Comparison of ENCODE assay signal across 28 cellular contexts in the genomic region with DNA sequence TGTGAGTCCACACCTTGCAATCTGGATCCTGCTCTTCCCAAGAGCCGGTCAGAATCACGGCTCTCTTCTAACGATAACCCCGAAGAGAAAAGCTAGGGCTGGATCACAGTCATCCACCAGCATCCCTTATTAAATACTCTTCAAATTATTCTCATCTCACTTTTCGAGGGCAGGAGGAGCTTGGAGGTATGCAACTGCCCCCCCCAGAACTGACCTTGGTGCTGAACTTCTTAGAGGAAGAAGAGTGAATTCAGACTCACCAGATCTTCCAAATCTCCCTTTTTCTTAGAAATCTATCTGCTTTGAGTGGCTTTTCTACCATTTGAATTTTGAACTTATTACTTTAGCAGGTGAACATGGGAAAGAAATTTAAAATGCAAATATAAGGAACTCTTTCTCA.
DNase-seq lines count a peak whose midpoint lies in the region; ATAC-seq, FAIRE-seq and TF ChIP-seq lines count a peak whose summit lies in the region.
"Had no signal": no experiment of that assay in that cellular context is flagged by ENCODE, and none has a peak within 500 bp of the region (broad histone marks: within the 10 kb centered on the region; RNA-seq: fewer than 3 reads in every experiment).

No MANE protein-coding gene starts in this region.

- no peak overlapping the region for H3K27ac Mint-ChIP-seq in activated naive CD4-positive, alpha-beta T cell treated with anti-CD3 and anti-CD28 coated beads for 36 hours
- H3K27ac Mint-ChIP-seq in nephron progenitor cell, result no peak overlapping the region
- H3K27ac Mint-ChIP-seq: activated CD4-positive, alpha-beta memory T cell treated with anti-CD3 and anti-CD28 coated beads for 36 hours; activated naive CD4-positive, alpha-beta T cell treated with anti-CD3 and anti-CD28 coated beads, Interleukin-2, amount 50 U/mL, for 24 hours; naive thymus-derived CD4-positive, alpha-beta T cell; stimulated activated effector memory CD8-positive, alpha-beta T cell treated with anti-CD3 and anti-CD28 coated beads, Interleukin-12 subunit alpha, Interleukin-12 subunit beta, amount 100 ng/mL, for 72 hours had no signal

- H3K27me3 ChIP-seq in GM12878 (replicated peaks in 1 of 2; ENCODE audit: control insufficient read depth in 2 of 2, insufficient read depth in 2 of 2, low read length in 1 of 2) (no peaks in the 10 kb centered on the region; a peak in 1 of 4 replicates), uterus (no peaks in the 10 kb centered on the region)

- H3K9me3 Mint-ChIP-seq in activated naive CD4-positive, alpha-beta T cell treated with anti-CD3 and anti-CD28 coated beads for 36 hours, result no peaks in the 10 kb centered on the region
- H3K9me3 Mint-ChIP-seq in nephron progenitor cell, result no peaks in the 10 kb centered on the region
- H3K9me3 Mint-ChIP-seq: activated CD4-positive, alpha-beta memory T cell treated with anti-CD3 and anti-CD28 coated beads for 36 hours; activated naive CD4-positive, alpha-beta T cell treated with anti-CD3 and anti-CD28 coated beads, Interleukin-2, amount 50 U/mL, for 24 hours; activated T-cell treated with anti-CD3 and anti-CD28 coated beads, Interleukin-2, amount 50 U/mL, for 4 hours; naive thymus-derived CD4-positive, alpha-beta T cell had no signal

- H3K4me1 Mint-ChIP-seq in activated naive CD4-positive, alpha-beta T cell treated with anti-CD3 and anti-CD28 coated beads for 36 hours (ENCODE audit: low read depth), result no peaks in the 10 kb centered on the region
- H3K4me1 Mint-ChIP-seq in nephron progenitor cell, result no peaks in the 10 kb centered on the region
- H3K4me1 Mint-ChIP-seq: activated naive CD4-positive, alpha-beta T cell treated with anti-CD3 and anti-CD28 coated beads, Interleukin-2, amount 50 U/mL, for 24 hours; naive thymus-derived CD4-positive, alpha-beta T cell; stimulated activated effector memory CD8-positive, alpha-beta T cell treated with anti-CD3 and anti-CD28 coated beads, Interleukin-12 subunit alpha, Interleukin-12 subunit beta, amount 100 ng/mL, for 72 hours had no signal

- no peak overlapping the region for H2AFZ ChIP-seq in GM12878 (ENCODE audit: control insufficient read depth, low read depth, low read length)
- H2AFZ ChIP-seq: parathyroid adenoma had no signal

- no peak overlapping the region for H3K9ac ChIP-seq in GM12878 (ENCODE audit: control insufficient read depth, insufficient read depth, low read length)
- H3K9ac ChIP-seq: parathyroid adenoma had no signal

- peaks cover 3% of the 10 kb centered on the region for H3K27me3 Mint-ChIP-seq in activated naive CD4-positive, alpha-beta T cell treated with anti-CD3 and anti-CD28 coated beads for 36 hours (ENCODE audit: low read depth)
- H3K27me3 Mint-ChIP-seq in nephron progenitor cell (ENCODE audit: low read depth, poor library complexity), result peaks cover 65% of the 10 kb centered on the region
- H3K27me3 Mint-ChIP-seq: activated CD4-positive, alpha-beta memory T cell treated with anti-CD3 and anti-CD28 coated beads for 36 hours had no signal

- H3K27ac ChIP-seq in GM12878 (ENCODE audit: control insufficient read depth, insufficient read depth) (no peak overlapping the region), uterus (no peak overlapping the region)
- H3K27ac ChIP-seq: C4-2B, esophagus squamous epithelium, parathyroid adenoma, thoracic aorta, VCaP had no signal

- CTCF ChIA-PET in activated naive CD4-positive, alpha-beta T cell treated with anti-CD3 and anti-CD28 coated beads for 36 hours (lab: Charles Lee), result no interaction called here
- CTCF ChIA-PET in GM12878 (lab: Yijun Ruan, JAX), result interaction anchor here (1.1 kb wide), 1 partner anchor 26 kb away, joined by 3 read pairs; no protein-coding TSS in a partner anchor

- in situ Hi-C loops in GM12878 (cut with MboI), result no loop called here

- H3K4me1 ChIP-seq in GM12878 (ENCODE audit: control insufficient read depth, insufficient read depth, low read length) (no peaks in the 10 kb centered on the region), uterus (no peaks in the 10 kb centered on the region)
- H3K4me1 ChIP-seq: parathyroid adenoma had no signal

- H3K4me2 ChIP-seq in GM12878 (ENCODE audit: control insufficient read depth, insufficient read depth), result no peak overlapping the region

- RAD21 ChIA-PET in GM12878 (lab: Charles Lee; ENCODE audit: unreplicated experiment), result no interaction called here

- H3K4me3 ChIP-seq in NB4 (ENCODE audit: low read depth, low read length), result no peak overlapping the region
- H3K4me3 ChIP-seq in GM12878, result no peak overlapping the region
- no peak overlapping the region for H3K4me3 ChIP-seq in uterus
- H3K4me3 ChIP-seq: esophagus squamous epithelium, thoracic aorta had no signal

- peak; percentile 19 for DNase-seq in activated naive CD4-positive, alpha-beta T cell treated with anti-CD3 and anti-CD28 coated beads for 36 hours
- no peak for DNase-seq in activated naive CD4-positive, alpha-beta T cell treated with Interleukin-2 at 50 U/mL for 16 hours
- DNase-seq in NB4 (ENCODE audit: low read depth), result peak; percentile 19
- no peak for DNase-seq in GM12878 (ENCODE audit: low read depth, low spot score)
- DNase-seq in nephron progenitor cell, result peak; percentile 43
- no peak for DNase-seq in HuH-7.5 (ENCODE audit: low spot score)
- no peak for DNase-seq in uterus
- DNase-seq: activated CD4-positive, alpha-beta memory T cell treated with anti-CD3 and anti-CD28 coated beads for 36 hours; activated T-cell treated with anti-CD3 and anti-CD28 coated beads, Interleukin-2, amount 50 U/mL, for 4 hours; aorta; cerebellar nuclear complex; effector CD8-positive, alpha-beta T cell; esophagus squamous epithelium; GDM1; KG1; kidney glomerular epithelial cell; mesenchymal stem cell; naive thymus-derived CD4-positive, alpha-beta T cell; NCI-H1048; NCI-H2029; T-helper 1 cell had no signal

- no TSS peak for BruUV-seq in GM12878 (replicated peaks; lab: Mats Ljungman, UMichigan)

- TF ChIP-seq CTCF in NB4 (IDR thresholded peaks at IDR 0.05; ENCODE audit: low read depth, low read length) (no peak), GM12878 (IDR thresholded peaks at IDR 0.05 in 2 of 3, conservative IDR thresholded peaks at IDR 0.05 in 1 of 3; ENCODE audit: control insufficient read depth in 2 of 3, extremely low read depth in 1 of 3, insufficient read depth in 1 of 3, low read depth in 3 of 3, low read length in 3 of 3) (no peak), nephron progenitor cell (IDR thresholded peaks at IDR 0.05) (no peak), uterus (IDR thresholded peaks at IDR 0.05) (no peak)

- TF ChIP-seq RAD21 in GM12878 (IDR thresholded peaks at IDR 0.05; ENCODE audit: insufficient read depth, low read depth, low read length), result no peak

- TF ChIP-seq POLR2A in NB4 (IDR thresholded peaks at IDR 0.05; ENCODE audit: extremely low read depth, insufficient read length), result no peak
- TF ChIP-seq POLR2A in GM12878 (IDR thresholded peaks at IDR 0.05; ENCODE audit: low read depth, low read length), result no peak
- TF ChIP-seq POLR2A in uterus (IDR thresholded peaks at IDR 0.05), result no peak

- ATAC-seq in GM12878, result no peak
- ATAC-seq in HG02678 (IDR thresholded peaks at IDR 0.05; ENCODE audit: unreplicated experiment), result no peak
- ATAC-seq: activated T-cell treated with anti-CD3 and anti-CD28 coated beads, Interleukin-2, amount 50 U/mL, for 4 hours; naive thymus-derived CD4-positive, alpha-beta T cell; stimulated activated effector memory CD8-positive, alpha-beta T cell treated with anti-CD3 and anti-CD28 coated beads, Interleukin-12 subunit alpha, Interleukin-12 subunit beta, amount 100 ng/mL, for 72 hours had no signal

- FAIRE-seq in GM12878 (lab: Jason Lieb, UNC), result no peak

- H3K36me3 ChIP-seq in GM12878 (ENCODE audit: control insufficient read depth in 2 of 2, insufficient read depth in 2 of 2, low read length in 1 of 2) (no peaks in the 10 kb centered on the region), uterus (no peaks in the 10 kb centered on the region)
- H3K36me3 ChIP-seq: esophagus squamous epithelium, thoracic aorta had no signal

- no peaks in the 10 kb centered on the region; the same call in none of the 2 replicates for H4K20me1 ChIP-seq in GM12878 (ENCODE audit: control insufficient read depth, insufficient read depth)

- POLR2A ChIA-PET in GM12878 (lab: Charles Lee), result no interaction called here

- H3K9me3 ChIP-seq in GM12878 (replicated peaks; ENCODE audit: control insufficient read depth, insufficient read depth, low read length) (no peaks in the 10 kb centered on the region), uterus (no peaks in the 10 kb centered on the region)
- H3K9me3 ChIP-seq: esophagus squamous epithelium, thoracic aorta had no signal

- SMC1A ChIA-PET in GM12878 (lab: Charles Lee; ENCODE audit: uncharacterized antibody, unreplicated experiment), result interaction anchor here (0.7 to 1.7 kb wide), 5 partner anchors 20 to 806 kb away, joined by 3 read pairs; no protein-coding TSS in a partner anchor

- 67% methylated on average over 5 of the region's 5 CpGs for WGBS in GM12878 (ENCODE audit: insufficient coverage, insufficient replicate concordance, low lambda C conversion rate, missing lambda C conversion rate)

- no peak for TF ChIP-seq EP300 in GM12878 (IDR thresholded peaks at IDR 0.05; ENCODE audit: borderline replicate concordance in 1 of 2, control insufficient read depth in 1 of 2, low read depth in 2 of 2, low read length in 2 of 2)

- intact Hi-C loops in activated naive CD4-positive, alpha-beta T cell treated with anti-CD3 and anti-CD28 coated beads for 36 hours (cut with micrococcal nuclease), result no loop called here
- intact Hi-C loops in GM12878 (cut with micrococcal nuclease; ENCODE audit: unreplicated experiment), result no loop called here
- intact Hi-C loops in uterus (cut with DNase I; ENCODE audit: low total_unique reads), result no loop called here

- no peaks in the 10 kb centered on the region for H3K79me2 ChIP-seq in GM12878 (ENCODE audit: control insufficient read depth, insufficient read depth, low read length)
- H3K79me2 ChIP-seq: parathyroid adenoma had no signal

- H3K4me3 Mint-ChIP-seq in activated naive CD4-positive, alpha-beta T cell treated with anti-CD3 and anti-CD28 coated beads for 36 hours, result no peak overlapping the region
- H3K4me3 Mint-ChIP-seq in nephron progenitor cell, result no peak overlapping the region
- H3K4me3 Mint-ChIP-seq: activated CD4-positive, alpha-beta memory T cell treated with anti-CD3 and anti-CD28 coated beads for 36 hours; activated naive CD4-positive, alpha-beta T cell treated with anti-CD3 and anti-CD28 coated beads, Interleukin-2, amount 50 U/mL, for 24 hours; activated T-cell treated with anti-CD3 and anti-CD28 coated beads, Interleukin-2, amount 50 U/mL, for 4 hours; naive thymus-derived CD4-positive, alpha-beta T cell; stimulated activated effector memory CD8-positive, alpha-beta T cell treated with anti-CD3 and anti-CD28 coated beads, Interleukin-12 subunit alpha, Interleukin-12 subunit beta, amount 100 ng/mL, for 72 hours had no signal

- H3K36me3 Mint-ChIP-seq in activated naive CD4-positive, alpha-beta T cell treated with anti-CD3 and anti-CD28 coated beads for 36 hours (ENCODE audit: low read depth), result no peaks in the 10 kb centered on the region
- no peaks in the 10 kb centered on the region for H3K36me3 Mint-ChIP-seq in nephron progenitor cell (ENCODE audit: low read depth)
- H3K36me3 Mint-ChIP-seq: activated CD4-positive, alpha-beta memory T cell treated with anti-CD3 and anti-CD28 coated beads for 36 hours; activated naive CD4-positive, alpha-beta T cell treated with anti-CD3 and anti-CD28 coated beads, Interleukin-2, amount 50 U/mL, for 24 hours; naive thymus-derived CD4-positive, alpha-beta T cell; stimulated activated effector memory CD8-positive, alpha-beta T cell treated with anti-CD3 and anti-CD28 coated beads, Interleukin-12 subunit alpha, Interleukin-12 subunit beta, amount 100 ng/mL, for 72 hours had no signal

Comparison
In these comparisons a context has a peak if more than half of its experiments do, and no peak if none do; other contexts are left out.
1. DNase-seq: peak in activated naive CD4-positive, alpha-beta T cell treated with anti-CD3 and anti-CD28 coated beads for 36 hours (single experiment), NB4 (single experiment) and nephron progenitor cell (single experiment); none in activated naive CD4-positive, alpha-beta T cell treated with Interleukin-2 at 50 U/mL for 16 hours (single experiment), GM12878 (single experiment), HuH-7.5 (single experiment) and uterus (0 of 2).